Comparison of ENCODE assay signal across 35 cellular contexts in the genomic region with DNA sequence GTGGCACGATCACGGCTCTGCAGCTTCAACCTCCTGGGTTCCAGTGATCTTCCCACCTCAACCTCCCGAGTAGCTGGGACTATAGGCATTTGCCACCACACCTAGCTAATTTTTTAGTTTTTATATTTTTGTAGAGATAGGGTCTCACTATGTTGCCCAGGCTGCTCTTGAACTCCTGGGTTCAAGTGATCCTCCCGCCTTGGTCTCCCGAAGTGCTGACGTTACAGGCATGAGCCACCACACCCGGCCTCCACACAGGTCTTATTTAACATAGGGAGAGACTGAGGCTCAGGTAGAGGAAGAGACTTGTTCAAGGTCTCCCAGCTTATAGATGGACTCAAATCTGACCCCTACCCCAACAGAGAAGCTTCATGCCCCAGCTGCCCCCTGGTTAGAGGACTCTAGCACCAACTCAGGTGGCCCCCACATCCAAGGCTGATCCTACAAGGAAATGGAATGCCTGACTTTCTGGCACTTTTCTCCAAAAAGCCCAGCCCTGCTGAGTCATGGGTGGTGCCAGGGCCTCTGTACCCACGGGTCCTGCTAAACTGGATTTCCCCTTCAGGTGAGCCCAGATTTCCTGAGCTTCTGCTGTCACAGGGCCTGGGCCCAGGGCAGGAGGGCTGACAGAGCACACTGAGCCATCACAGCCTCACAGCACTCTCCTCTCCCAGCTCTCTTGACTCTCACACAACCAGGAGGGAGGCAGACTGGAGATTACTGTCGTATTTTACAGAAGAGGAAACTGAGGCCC. TPM values are rescaled to one million over a fixed set of nuclear protein-coding genes. Genes with fewer than 3 reads are reported as not detected.
DNase-seq lines count a peak whose midpoint lies in the region; ATAC-seq, FAIRE-seq and TF ChIP-seq lines count a peak whose summit lies in the region.
"Had no signal": no experiment of that assay in that cellular context is flagged by ENCODE, and none has a peak within 500 bp of the region (broad histone marks: within the 10 kb centered on the region; RNA-seq: fewer than 3 reads in every experiment).

No MANE protein-coding gene starts in this region.

- no peaks in the 10 kb centered on the region for H3K27me3 Mint-ChIP-seq in osteocyte (ENCODE audit: unreplicated experiment)

- 78 to 83% (median 81%) methylated on average over 9 of the region's 9 CpGs for WGBS in small intestine, 3 donors

- H3K4me1 Mint-ChIP-seq in osteocyte (ENCODE audit: unreplicated experiment), result peaks cover 39% of the 10 kb centered on the region

- TF ChIP-seq CTCF in bronchial epithelial cell (IDR thresholded peaks at IDR 0.05; ENCODE audit: insufficient read depth, low read length, severe bottlenecking) (no peak), osteocyte (IDR thresholded peaks at IDR 0.05) (no peak)

- H3K27me3 ChIP-seq in bronchial epithelial cell (ENCODE audit: control insufficient read depth, insufficient read depth, low read length) (no peaks in the 10 kb centered on the region), small intestine (ENCODE audit: control insufficient read depth in 2 of 2, insufficient read depth in 2 of 2, low read length in 2 of 2) (no peaks in the 10 kb centered on the region)
- H3K27me3 ChIP-seq: adrenal gland, BE2C, heart left ventricle, sigmoid colon, testis had no signal

- H3K36me3 Mint-ChIP-seq in osteocyte (ENCODE audit: unreplicated experiment), result no peaks in the 10 kb centered on the region
- H3K36me3 Mint-ChIP-seq: brain, memory B cell had no signal

- no peak for ATAC-seq in HG03469 (IDR thresholded peaks at IDR 0.05; ENCODE audit: unreplicated experiment)
- ATAC-seq: left colon had no signal

- H3K4me3 Mint-ChIP-seq in osteocyte (ENCODE audit: unreplicated experiment), result no peak overlapping the region
- H3K4me3 Mint-ChIP-seq: brain, memory B cell had no signal

- peak overlapping the region; percentile 7 for H3K27ac Mint-ChIP-seq in osteocyte (ENCODE audit: unreplicated experiment)
- H3K27ac Mint-ChIP-seq: brain, memory B cell had no signal

- peak; percentile 32 for DNase-seq in A172 (ENCODE audit: low spot score)
- peak; percentile 27 for DNase-seq in HPDE6-E6E7 (ENCODE audit: extremely low spot score)
- peak; percentile 64 for DNase-seq in bronchial epithelial cell (ENCODE audit: low read depth)
- DNase-seq in osteocyte (ENCODE audit: extremely low spot score, unreplicated experiment), result no peak
- DNase-seq in activated CD8-positive, alpha-beta memory T cell treated with anti-CD3 and anti-CD28 coated beads, Interleukin-2, amount 50 U/mL, for 4 hours, result no peak
- DNase-seq in MV-4-11 (lab: John Stamatoyannopoulos, UW), result no peak
- no peak for DNase-seq in small intestine
- DNase-seq: ACHN; activated CD8-positive, alpha-beta memory T cell treated with anti-CD3 and anti-CD28 coated beads for 24 hours; activated naive CD4-positive, alpha-beta T cell treated with Interleukin-2 at 50 U/mL for 16 hours; activated T-cell treated with anti-CD3 and anti-CD28 coated beads, Interleukin-2, amount 50 U/mL, for 1 hour; adrenal gland; BE2C; DMS153; heart left ventricle; KBM-7; left colon; NCI-H1436; NCI-H2081 treated with DMSO at 0.1 percent for 48 hours; NCI-H748 treated with DMSO at 0.1 percent for 48 hours; sigmoid colon; stimulated activated naive CD4-positive, alpha-beta T cell treated with Interleukin-2 at 50 U/mL for 16 hours; testis had no signal

- no peaks in the 10 kb centered on the region for H3K9me3 ChIP-seq in small intestine (ENCODE audit: control insufficient read depth, low read depth)
- H3K9me3 ChIP-seq: adrenal gland, BE2C, HAP-1, heart left ventricle, sigmoid colon, testis had no signal

- H3K36me3 ChIP-seq in bronchial epithelial cell (ENCODE audit: control insufficient read depth, insufficient read depth, low read length) (peaks cover 14% of the 10 kb centered on the region), small intestine (ENCODE audit: control insufficient read depth in 2 of 2, insufficient read depth in 2 of 2, low read length in 2 of 2) (no peaks in the 10 kb centered on the region)
- H3K36me3 ChIP-seq: adrenal gland, BE2C, HAP-1, heart left ventricle, sigmoid colon had no signal

- H3K4me1 ChIP-seq in small intestine (ENCODE audit: control insufficient read depth in 2 of 2, insufficient read depth in 1 of 2, low read depth in 1 of 2, low read length in 1 of 2), result no peaks in the 10 kb centered on the region
- H3K4me1 ChIP-seq: BE2C, HAP-1 had no signal

- no peak overlapping the region for H3K27ac ChIP-seq in small intestine (ENCODE audit: low read depth in 1 of 2, low read length in 1 of 2)
- H3K27ac ChIP-seq: adrenal gland, heart left ventricle, sigmoid colon, SK-N-MC, testis had no signal

- FAIRE-seq in bronchial epithelial cell (lab: Jason Lieb, UNC), result no peak
- FAIRE-seq in small intestine (lab: Jason Lieb, UNC), result no peak
- FAIRE-seq: G401.6 had no signal

- H3K9me3 Mint-ChIP-seq in osteocyte (ENCODE audit: unreplicated experiment), result no peaks in the 10 kb centered on the region
- H3K9me3 Mint-ChIP-seq: brain, memory B cell had no signal

- H3K4me3 ChIP-seq in bronchial epithelial cell (ENCODE audit: low read depth, low read length), result no peak overlapping the region
- no peak overlapping the region for H3K4me3 ChIP-seq in small intestine (ENCODE audit: low read depth in 1 of 2, low read length in 2 of 2)
- H3K4me3 ChIP-seq: adrenal gland, HAP-1, heart left ventricle, sigmoid colon, SK-N-MC, testis had no signal

RNA-seq across cellular contexts. Expression of gene TMEM40, which starts 5.6 kb away (rescaled TPM):
- 2.9 TPM in 1 of 2 replicates, not detected in the other for total RNA-seq in A172 (2014; rRNA removed; shearing (Covaris generic))
- total RNA-seq in bronchial epithelial cell (19.0 and 43.8 TPM in 2 replicates), osteocyte (2.0 and 2.4 TPM in 2 replicates)
- under 1 TPM in 1 of 3 donors, not detected in 2; 0.25 TPM for polyA plus RNA-seq in small intestine
- total RNA-seq: chondrocyte; HT1080; left colon; myocyte; posterior vena cava; RPMI7951; sigmoid colon; T-helper 1 cell treated with Interleukin-12 subunit alpha and Interleukin-12 subunit beta and Interleukin-4 antibody, amounts not matched to agents 30 ng/mL and 1 ng/mL, for 36 hours had no signal

RNA-seq across cellular contexts. Expression of gene CAND2, which starts 43.0 kb away (rescaled TPM):
- total RNA-seq in A172 (2014; rRNA removed; shearing (Covaris generic)), result 2.0 and 2.8 TPM in 2 replicates
- total RNA-seq in bronchial epithelial cell, result 0.77 and 1.3 TPM in 2 replicates
- total RNA-seq in osteocyte, result 9.6 and 10.4 TPM in 2 replicates
- 1 to 10 TPM in 1 of 3 donors, under 1 TPM in 1, not detected in 1; 0.27 to 1.5 TPM for polyA plus RNA-seq in small intestine

Comparison
In these comparisons a context has a peak if more than half of its experiments do, and no peak if none do; other contexts are left out.
1. DNase-seq: peak in A172 (single experiment), HPDE6-E6E7 (single experiment) and bronchial epithelial cell (single experiment); none in osteocyte (single experiment), activated CD8-positive, alpha-beta memory T cell treated with anti-CD3 and anti-CD28 coated beads, Interleukin-2, amount 50 U/mL, for 4 hours (single experiment), MV-4-11 (single experiment) and small intestine (single experiment).